8 cellular contexts compared by ENCODE assay signal in genomic region chr1:33256335-33256700, GRCh38. TPM values are rescaled to one million over a fixed set of nuclear protein-coding genes. Genes with fewer than 3 reads are reported as not detected.
DNase-seq lines count a peak whose midpoint lies in the region; ATAC-seq lines count a peak whose summit lies in the region.

Gene ZNF362, plus strand, starts transcription at chr1:33256492. Its CDS starts 14,083 bp downstream, at chr1:33270575.

- peaks cover 22% of the 10 kb centered on the region for H3K4me1 ChIP-seq in CD4-positive, CD25-positive, alpha-beta regulatory T cell (ENCODE audit: control insufficient read depth, insufficient read depth, low read length, poor library complexity, severe bottlenecking)

- no peaks in the 10 kb centered on the region for H3K9me3 ChIP-seq in CD4-positive, CD25-positive, alpha-beta regulatory T cell (ENCODE audit: control insufficient read depth in 2 of 2, low read length in 2 of 2)

- no peaks in the 10 kb centered on the region for H3K36me3 ChIP-seq in CD4-positive, CD25-positive, alpha-beta regulatory T cell (ENCODE audit: control insufficient read depth, insufficient read depth, low read length)

- H3K4me3 ChIP-seq in CD4-positive, CD25-positive, alpha-beta regulatory T cell (ENCODE audit: low read depth, low read length), result peak within 1 kb of the TSS; percentile 85

- peaks cover 8% of the 10 kb centered on the region for H3K36me3 Mint-ChIP-seq in CD4-positive, CD25-positive, alpha-beta regulatory T cell

- H3K27me3 Mint-ChIP-seq in CD4-positive, CD25-positive, alpha-beta regulatory T cell, result peaks cover 4% of the 10 kb centered on the region

- H3K9me3 Mint-ChIP-seq in CD4-positive, CD25-positive, alpha-beta regulatory T cell, result no peaks in the 10 kb centered on the region

- peak; percentile 50 to 79 (median 70) for DNase-seq in CD4-positive, CD25-positive, alpha-beta regulatory T cell
- DNase-seq in NCI-H1105 treated with DMSO at 0.1 percent for 48 hours (lab: John Stamatoyannopoulos, UW) (peak; percentile 38), cerebellar cortex (ENCODE audit: low spot score) (peak; percentile 49), islet precursor cell (peak; percentile 85)
- peak; percentile 59 for DNase-seq in activated CD4-positive, alpha-beta T cell treated with anti-CD3 and anti-CD28 coated beads for 1 hour
- peak; percentile 65 for DNase-seq in stimulated activated CD4-positive, alpha-beta T cell treated with anti-CD3 and anti-CD28 coated beads, Interleukin-12 subunit alpha, Interleukin-12 subunit beta, amount 100 ng/mL, for 4 hours
- no peak for DNase-seq in NK-92 treated with Interleukin-12 subunit alpha and Interleukin-12 subunit beta, amount 100 ng/mL, for 24 hours (lab: John Stamatoyannopoulos, UW)

- H3K27me3 ChIP-seq in CD4-positive, CD25-positive, alpha-beta regulatory T cell (ENCODE audit: control insufficient read depth, insufficient read depth, low read length), result no peaks in the 10 kb centered on the region

- H3K4me3 Mint-ChIP-seq in CD4-positive, CD25-positive, alpha-beta regulatory T cell, result peak within 1 kb of the TSS; percentile 97 to 99 (median 98)

- H3K27ac Mint-ChIP-seq in CD4-positive, CD25-positive, alpha-beta regulatory T cell, result peak within 1 kb of the TSS; percentile 94 to 97 (median 97)

- H3K4me1 Mint-ChIP-seq in CD4-positive, CD25-positive, alpha-beta regulatory T cell, result peaks cover 0 to 44% (median 31%) of the 10 kb centered on the region in 4 donors

- H3K27ac ChIP-seq in CD4-positive, CD25-positive, alpha-beta regulatory T cell (ENCODE audit: insufficient read depth, low read length, poor library complexity, severe bottlenecking), result peak within 1 kb of the TSS; percentile 51

- peak; percentile 79 to 83 for ATAC-seq in CD4-positive, CD25-positive, alpha-beta regulatory T cell (ENCODE audit: low read depth in 2 of 2)
- peak; percentile 54 for ATAC-seq in GM21360 (IDR thresholded peaks at IDR 0.05; ENCODE audit: unreplicated experiment)

RNA-seq across cellular contexts. Expression of gene ZNF362, which starts in this region (rescaled TPM):
- total RNA-seq in CD4-positive, CD25-positive, alpha-beta regulatory T cell, result 20.2 TPM
- polyA plus RNA-seq in CD4-positive, CD25-positive, alpha-beta regulatory T cell, result 10 to 100 TPM; 12.2 to 21.7 (median 14.0) TPM
